ENCODE assay signal across 14 cellular contexts in genomic region chr4:3708103-3708510, GRCh38. TPM values are rescaled to one million over a fixed set of nuclear protein-coding genes. Genes with fewer than 3 reads are reported as not detected.
DNase-seq lines count a peak whose midpoint lies in the region; ATAC-seq and TF ChIP-seq lines count a peak whose summit lies in the region.
"Had no signal": no experiment of that assay in that cellular context is flagged by ENCODE, and none has a peak within 500 bp of the region (broad histone marks: within the 10 kb centered on the region; RNA-seq: fewer than 3 reads in every experiment).

No MANE protein-coding gene starts in this region.

- H3K27me3 Mint-ChIP-seq in glutamatergic neuron (ENCODE audit: unreplicated experiment), result peaks cover 8% of the 10 kb centered on the region
- H3K27me3 Mint-ChIP-seq in stimulated activated memory B cell treated with anti-CD40 and anti-IgM and Interleukin-4, amounts not matched to agents 10 μg/mL and 1 μg/mL and 100 μg/mL, for 72 hours, result peaks cover 38% of the 10 kb centered on the region
- H3K27me3 Mint-ChIP-seq: activated CD4-positive, alpha-beta memory T cell treated with anti-CD3 and anti-CD28 coated beads, Interleukin-2, amount 10 ng/mL, durations not matched to agents 7 days and 5 days had no signal

- peaks cover 18% of the 10 kb centered on the region for H3K4me1 Mint-ChIP-seq in glutamatergic neuron (ENCODE audit: low read depth, unreplicated experiment)
- H3K4me1 Mint-ChIP-seq in stimulated activated memory B cell treated with anti-CD40 and anti-IgM and Interleukin-4, amounts not matched to agents 10 μg/mL and 1 μg/mL and 100 μg/mL, for 72 hours, result peaks cover 12% of the 10 kb centered on the region
- H3K4me1 Mint-ChIP-seq: activated CD4-positive, alpha-beta memory T cell treated with anti-CD3 and anti-CD28 coated beads, Interleukin-2, amount 10 ng/mL, durations not matched to agents 7 days and 5 days; activated naive CD8-positive, alpha-beta T cell treated with anti-CD3 and anti-CD28 coated beads, Interleukin-2, amount 10 ng/mL, durations not matched to agents 7 days and 5 days had no signal

- DNase-seq in EL, result peak; percentile 16
- peak; percentile 3 for DNase-seq in SIG-M5 (lab: John Stamatoyannopoulos, UW)
- peak; percentile 47 for DNase-seq in glutamatergic neuron
- no peak for DNase-seq in GM19240 (ENCODE audit: insufficient read length, low spot score)
- no peak for DNase-seq in Kasumi-1 (lab: John Stamatoyannopoulos, UW)
- no peak for DNase-seq in NCI-H446 treated with DMSO at 0.1 percent for 48 hours (lab: John Stamatoyannopoulos, UW)
- DNase-seq: activated CD4-positive, alpha-beta memory T cell treated with anti-CD3 and anti-CD28 coated beads, Interleukin-2, amount 10 ng/mL, durations not matched to agents 7 days and 5 days; activated naive CD8-positive, alpha-beta T cell treated with anti-CD3 and anti-CD28 coated beads, Interleukin-2, amount 10 ng/mL, durations not matched to agents 7 days and 5 days; DND-41; erythroblast; NCI-H2081 treated with DMSO at 0.1 percent for 48 hours; SHP77 treated with DMSO at 0.1 percent for 48 hours had no signal

- no peak for TF ChIP-seq CTCF in glutamatergic neuron (IDR thresholded peaks at IDR 0.05; ENCODE audit: partially characterized antibody, unreplicated experiment)

- no peaks in the 10 kb centered on the region for H3K36me3 Mint-ChIP-seq in glutamatergic neuron (ENCODE audit: unreplicated experiment)
- H3K36me3 Mint-ChIP-seq in stimulated activated memory B cell treated with anti-CD40 and anti-IgM and Interleukin-4, amounts not matched to agents 10 μg/mL and 1 μg/mL and 100 μg/mL, for 72 hours, result no peaks in the 10 kb centered on the region
- H3K36me3 Mint-ChIP-seq: activated naive CD8-positive, alpha-beta T cell treated with anti-CD3 and anti-CD28 coated beads, Interleukin-2, amount 10 ng/mL, durations not matched to agents 7 days and 5 days had no signal

- peak; percentile 40 for ATAC-seq in stimulated activated memory B cell treated with anti-CD40 and anti-IgM and Interleukin-4, amounts not matched to agents 10 μg/mL and 1 μg/mL and 100 μg/mL, for 72 hours
- no peak for ATAC-seq in HG03139 (IDR thresholded peaks at IDR 0.05; ENCODE audit: unreplicated experiment)

- H3K9me3 Mint-ChIP-seq in glutamatergic neuron (ENCODE audit: unreplicated experiment), result peaks cover 3% of the 10 kb centered on the region
- no peaks in the 10 kb centered on the region for H3K9me3 Mint-ChIP-seq in stimulated activated memory B cell treated with anti-CD40 and anti-IgM and Interleukin-4, amounts not matched to agents 10 μg/mL and 1 μg/mL and 100 μg/mL, for 72 hours
- H3K9me3 Mint-ChIP-seq: activated CD4-positive, alpha-beta memory T cell treated with anti-CD3 and anti-CD28 coated beads, Interleukin-2, amount 10 ng/mL, durations not matched to agents 7 days and 5 days; activated naive CD8-positive, alpha-beta T cell treated with anti-CD3 and anti-CD28 coated beads, Interleukin-2, amount 10 ng/mL, durations not matched to agents 7 days and 5 days had no signal

- no peak overlapping the region for H3K27ac Mint-ChIP-seq in glutamatergic neuron (ENCODE audit: unreplicated experiment)
- no peak overlapping the region for H3K27ac Mint-ChIP-seq in stimulated activated memory B cell treated with anti-CD40 and anti-IgM and Interleukin-4, amounts not matched to agents 10 μg/mL and 1 μg/mL and 100 μg/mL, for 72 hours
- H3K27ac Mint-ChIP-seq: activated CD4-positive, alpha-beta memory T cell treated with anti-CD3 and anti-CD28 coated beads, Interleukin-2, amount 10 ng/mL, durations not matched to agents 7 days and 5 days; activated naive CD8-positive, alpha-beta T cell treated with anti-CD3 and anti-CD28 coated beads, Interleukin-2, amount 10 ng/mL, durations not matched to agents 7 days and 5 days had no signal

- H3K4me3 Mint-ChIP-seq in glutamatergic neuron (ENCODE audit: unreplicated experiment), result no peak overlapping the region
- H3K4me3 Mint-ChIP-seq in stimulated activated memory B cell treated with anti-CD40 and anti-IgM and Interleukin-4, amounts not matched to agents 10 μg/mL and 1 μg/mL and 100 μg/mL, for 72 hours, result no peak overlapping the region
- H3K4me3 Mint-ChIP-seq: activated CD4-positive, alpha-beta memory T cell treated with anti-CD3 and anti-CD28 coated beads, Interleukin-2, amount 10 ng/mL, durations not matched to agents 7 days and 5 days; activated naive CD8-positive, alpha-beta T cell treated with anti-CD3 and anti-CD28 coated beads, Interleukin-2, amount 10 ng/mL, durations not matched to agents 7 days and 5 days had no signal

RNA-seq across cellular contexts. Expression of gene ADRA2C, which starts 58.1 kb away (rescaled TPM):
- total RNA-seq in glutamatergic neuron (ENCODE audit: unreplicated experiment), result 4.8 TPM
- total RNA-seq: activated CD4-positive, alpha-beta memory T cell treated with anti-CD3 and anti-CD28 coated beads, Interleukin-2, amount 10 ng/mL, durations not matched to agents 7 days and 5 days; activated naive CD8-positive, alpha-beta T cell treated with anti-CD3 and anti-CD28 coated beads, Interleukin-2, amount 10 ng/mL, durations not matched to agents 7 days and 5 days had no signal

Comparison
In these comparisons a context has a peak if more than half of its experiments do, and no peak if none do; other contexts are left out.
1. DNase-seq: peak in EL (single experiment), SIG-M5 (single experiment) and glutamatergic neuron (single experiment); none in GM19240 (single experiment), Kasumi-1 (0 of 2) and NCI-H446 treated with DMSO at 0.1 percent for 48 hours (single experiment).